ENCODE assay signal across 25 cellular contexts in the genomic region with DNA sequence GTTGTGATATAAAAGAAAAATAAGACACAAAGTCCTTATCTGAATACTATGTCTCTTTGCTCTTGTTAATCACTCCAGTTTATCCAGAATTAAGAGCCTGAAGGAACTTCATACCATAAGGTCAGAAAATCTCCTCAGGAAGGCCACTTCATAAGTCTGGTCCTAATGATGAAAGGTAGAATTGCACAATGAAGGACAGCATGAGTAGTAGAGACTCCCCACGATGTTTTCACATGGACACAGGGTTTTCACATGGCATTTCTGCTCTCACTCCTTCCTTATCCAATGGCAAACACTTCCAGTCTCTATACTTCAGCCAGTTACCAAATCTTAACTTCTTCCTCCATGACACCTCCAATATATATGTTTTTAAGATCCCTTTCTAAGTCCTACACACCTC. TPM values are rescaled to one million over a fixed set of nuclear protein-coding genes. Genes with fewer than 3 reads are reported as not detected.
"Had no signal": no experiment of that assay in that cellular context is flagged by ENCODE, and none has a peak within 500 bp of the region (broad histone marks: within the 10 kb centered on the region; RNA-seq: fewer than 3 reads in every experiment).

No MANE protein-coding gene starts in this region.

- H3K9ac ChIP-seq: SK-N-SH had no signal

- DNase-seq: KBM-7, MG63, NCI-H1092, NCI-H1105 treated with DMSO at 0.1 percent for 48 hours, NCI-H1436, NCI-H187, NCI-H2029, NCI-H2081 treated with DMSO at 0.1 percent for 48 hours, NCI-H2171, NCI-H226, NCI-H446, NCI-H510A, NCI-H524 treated with DMSO at 0.1 percent for 48 hours, NCI-H69, NCI-H774, PC-3, SHP77, SK-N-SH had no signal

- H3K4me3 ChIP-seq: MG63 had no signal

- H3K27ac ChIP-seq: RWPE1 had no signal

- ATAC-seq: Panc1, PC-3 had no signal

- H3K9me3 ChIP-seq: MG63, SK-N-SH had no signal

- H3K4me2 ChIP-seq: SK-N-SH had no signal

- H3K36me3 ChIP-seq: MG63 had no signal

- H3K27me3 ChIP-seq: MG63 had no signal

RNA-seq across cellular contexts. Expression of gene C17orf78, which starts 10.2 kb away (rescaled TPM):
- total RNA-seq: HT-29, LHCN-M2, OCI-LY7, PC-3, SK-MEL-5 had no signal
- polyA plus RNA-seq: IgD-negative memory B cell, SK-N-SH had no signal
